Comparison of ENCODE assay signal across 11 cellular contexts in genomic region chr11:120709808-120710207, GRCh38.
DNase-seq lines count a peak whose midpoint lies in the region; ATAC-seq and TF ChIP-seq lines count a peak whose summit lies in the region.
"Had no signal": no experiment of that assay in that cellular context is flagged by ENCODE, and none has a peak within 500 bp of the region (broad histone marks: within the 10 kb centered on the region; RNA-seq: fewer than 3 reads in every experiment).

No MANE protein-coding gene starts in this region.

- peaks cover 53% of the 10 kb centered on the region for H3K4me1 Mint-ChIP-seq in neural crest cell
- H3K4me1 Mint-ChIP-seq in activated naive CD4-positive, alpha-beta T cell treated with anti-CD3 and anti-CD28 coated beads, Interleukin-2, amount 10 ng/mL, durations not matched to agents 7 days and 5 days: peaks cover 3% of the 10 kb centered on the region

- no peak for TF ChIP-seq CTCF in neural crest cell (conservative IDR thresholded peaks at IDR 0.05)

- no peak for DNase-seq in neural crest cell (ENCODE audit: low read depth, low spot score)
- no peak for DNase-seq in activated naive CD4-positive, alpha-beta T cell treated with anti-CD3 and anti-CD28 coated beads, Interleukin-2, amount 10 ng/mL, durations not matched to agents 7 days and 5 days
- no peak for DNase-seq in activated CD4-positive, alpha-beta T cell treated with anti-CD3 and anti-CD28 coated beads, Interleukin-2, amount 50 U/mL, for 4 hours
- DNase-seq in OCI-M2 (lab: John Stamatoyannopoulos, UW; ENCODE audit: unreplicated experiment): no peak
- DNase-seq in NCI-H2171 (lab: John Stamatoyannopoulos, UW): no peak
- DNase-seq: activated effector memory CD4-positive, alpha-beta T cell treated with anti-CD3 and anti-CD28 coated beads, Interleukin-2, amount 50 U/mL, for 16 hours; DMS 273 treated with DMSO at 0.1 percent for 48 hours; stimulated activated naive CD4-positive, alpha-beta T cell treated with Interleukin-2 at 50 U/mL for 16 hours had no signal

- H3K36me3 Mint-ChIP-seq in neural crest cell (ENCODE audit: low read depth): peaks cover 4% of the 10 kb centered on the region
- H3K36me3 Mint-ChIP-seq in activated naive CD4-positive, alpha-beta T cell treated with anti-CD3 and anti-CD28 coated beads, Interleukin-2, amount 10 ng/mL, durations not matched to agents 7 days and 5 days: no peaks in the 10 kb centered on the region

- peak overlapping the region; percentile 86 for H3K27ac Mint-ChIP-seq in neural crest cell (ENCODE audit: unreplicated experiment)
- H3K27ac Mint-ChIP-seq in activated naive CD4-positive, alpha-beta T cell treated with anti-CD3 and anti-CD28 coated beads, Interleukin-2, amount 10 ng/mL, durations not matched to agents 7 days and 5 days: no peak overlapping the region

- peak; percentile 83 for ATAC-seq in GM18870 (IDR thresholded peaks at IDR 0.05; ENCODE audit: unreplicated experiment)
- peak; percentile 88 for ATAC-seq in GM21786 (IDR thresholded peaks at IDR 0.05; ENCODE audit: unreplicated experiment)
- ATAC-seq in HG03280 (IDR thresholded peaks at IDR 0.05; ENCODE audit: unreplicated experiment): peak; percentile 88

- peak overlapping the region; percentile 73 for H3K4me3 Mint-ChIP-seq in neural crest cell
- no peak overlapping the region for H3K4me3 Mint-ChIP-seq in activated naive CD4-positive, alpha-beta T cell treated with anti-CD3 and anti-CD28 coated beads, Interleukin-2, amount 10 ng/mL, durations not matched to agents 7 days and 5 days

- peaks cover 5% of the 10 kb centered on the region for H3K9me3 Mint-ChIP-seq in neural crest cell
- peaks cover 5% of the 10 kb centered on the region for H3K9me3 Mint-ChIP-seq in activated naive CD4-positive, alpha-beta T cell treated with anti-CD3 and anti-CD28 coated beads, Interleukin-2, amount 10 ng/mL, durations not matched to agents 7 days and 5 days

- CTCF ChIA-PET in activated naive CD4-positive, alpha-beta T cell treated with anti-CD3 and anti-CD28 coated beads, Interleukin-2, amount 10 ng/mL, durations not matched to agents 7 days and 5 days (lab: Charles Lee): interaction anchor here (0.6 kb wide), 1 partner anchor 130 kb away, joined by 4 read pairs; no protein-coding TSS in a partner anchor

- H3K27me3 Mint-ChIP-seq in neural crest cell (ENCODE audit: low read depth): peaks cover 93% of the 10 kb centered on the region
- peaks cover 9% of the 10 kb centered on the region for H3K27me3 Mint-ChIP-seq in activated naive CD4-positive, alpha-beta T cell treated with anti-CD3 and anti-CD28 coated beads, Interleukin-2, amount 10 ng/mL, durations not matched to agents 7 days and 5 days
